In the genomic region with DNA sequence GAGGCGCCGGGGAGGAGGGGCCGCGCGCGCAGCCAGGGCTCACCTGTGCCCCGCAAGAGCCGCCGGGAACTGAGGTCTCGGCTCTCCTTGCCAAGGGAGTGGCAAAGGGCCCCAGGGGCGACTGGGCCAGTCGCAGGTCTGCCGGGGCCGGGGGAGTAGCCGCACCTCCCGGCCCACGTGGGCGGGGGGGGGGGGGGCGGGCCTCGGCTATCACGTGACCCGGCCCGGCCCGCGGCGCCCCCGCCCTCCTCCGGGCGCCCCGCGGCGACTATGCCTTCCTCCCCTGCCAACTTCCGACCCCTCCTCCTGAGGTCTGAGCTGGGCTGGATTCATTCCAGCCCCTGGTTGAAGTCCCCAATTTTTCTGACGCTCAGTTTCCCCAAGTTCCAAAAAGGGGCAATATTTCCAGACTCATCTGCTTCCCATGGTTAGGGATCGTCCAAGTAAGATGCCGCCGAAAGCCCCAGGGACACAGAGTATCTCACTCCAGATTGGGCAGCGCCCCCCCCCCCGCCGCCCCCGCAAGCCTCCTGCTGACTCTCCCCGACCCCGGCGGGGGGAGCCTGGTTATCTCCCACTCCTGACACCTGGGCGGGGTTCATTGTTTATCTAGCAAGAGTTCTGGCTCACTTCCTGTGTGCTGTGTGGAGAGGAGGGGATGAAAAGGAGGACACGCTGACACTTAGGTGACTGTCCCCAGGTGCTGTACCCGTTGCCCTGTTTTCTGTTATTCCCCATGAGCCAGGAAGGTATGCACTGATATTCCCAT, we compare ENCODE assay signal across 8 cellular contexts. TPM values are rescaled to one million over a fixed set of nuclear protein-coding genes. Genes with fewer than 3 reads are reported as not detected.
DNase-seq lines count a peak whose midpoint lies in the region; ATAC-seq and FAIRE-seq lines count a peak whose summit lies in the region.

A gene with protein sequence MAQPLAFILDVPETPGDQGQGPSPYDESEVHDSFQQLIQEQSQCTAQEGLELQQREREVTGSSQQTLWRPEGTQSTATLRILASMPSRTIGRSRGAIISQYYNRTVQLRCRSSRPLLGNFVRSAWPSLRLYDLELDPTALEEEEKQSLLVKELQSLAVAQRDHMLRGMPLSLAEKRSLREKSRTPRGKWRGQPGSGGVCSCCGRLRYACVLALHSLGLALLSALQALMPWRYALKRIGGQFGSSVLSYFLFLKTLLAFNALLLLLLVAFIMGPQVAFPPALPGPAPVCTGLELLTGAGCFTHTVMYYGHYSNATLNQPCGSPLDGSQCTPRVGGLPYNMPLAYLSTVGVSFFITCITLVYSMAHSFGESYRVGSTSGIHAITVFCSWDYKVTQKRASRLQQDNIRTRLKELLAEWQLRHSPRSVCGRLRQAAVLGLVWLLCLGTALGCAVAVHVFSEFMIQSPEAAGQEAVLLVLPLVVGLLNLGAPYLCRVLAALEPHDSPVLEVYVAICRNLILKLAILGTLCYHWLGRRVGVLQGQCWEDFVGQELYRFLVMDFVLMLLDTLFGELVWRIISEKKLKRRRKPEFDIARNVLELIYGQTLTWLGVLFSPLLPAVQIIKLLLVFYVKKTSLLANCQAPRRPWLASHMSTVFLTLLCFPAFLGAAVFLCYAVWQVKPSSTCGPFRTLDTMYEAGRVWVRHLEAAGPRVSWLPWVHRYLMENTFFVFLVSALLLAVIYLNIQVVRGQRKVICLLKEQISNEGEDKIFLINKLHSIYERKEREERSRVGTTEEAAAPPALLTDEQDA (minus strand): TSS at position 140 of the 769 bp plus-strand sequence. CDS start 1,923 bp downstream, outside the sequence.

- no peaks in the 10 kb centered on the region for H3K9me3 Mint-ChIP-seq in activated CD4-positive, alpha-beta T cell treated with anti-CD3 and anti-CD28 coated beads, Interleukin-2, amount 10 ng/mL, durations not matched to agents 7 days and 5 days
- H3K9me3 Mint-ChIP-seq in stimulated activated naive B cell treated with anti-CD40 and anti-IgM and Interleukin-4, amounts not matched to agents 10 μg/mL and 1 μg/mL and 100 μg/mL, for 72 hours, result no peaks in the 10 kb centered on the region

- H3K36me3 Mint-ChIP-seq in activated CD4-positive, alpha-beta T cell treated with anti-CD3 and anti-CD28 coated beads, Interleukin-2, amount 10 ng/mL, durations not matched to agents 7 days and 5 days (ENCODE audit: low read depth), result peaks cover 46% of the 10 kb centered on the region
- H3K36me3 Mint-ChIP-seq in stimulated activated naive B cell treated with anti-CD40 and anti-IgM and Interleukin-4, amounts not matched to agents 10 μg/mL and 1 μg/mL and 100 μg/mL, for 72 hours, result peaks cover 63 to 81% of the 10 kb centered on the region in 2 donors

- POLR2A ChIA-PET in activated CD4-positive, alpha-beta T cell treated with anti-CD3 and anti-CD28 coated beads, Interleukin-2, amount 10 ng/mL, durations not matched to agents 7 days and 5 days (lab: Charles Lee), result no interaction called here

- H3K4me3 Mint-ChIP-seq in activated CD4-positive, alpha-beta T cell treated with anti-CD3 and anti-CD28 coated beads, Interleukin-2, amount 10 ng/mL, durations not matched to agents 7 days and 5 days, result peak within 1 kb of the TSS; percentile 88
- H3K4me3 Mint-ChIP-seq in stimulated activated naive B cell treated with anti-CD40 and anti-IgM and Interleukin-4, amounts not matched to agents 10 μg/mL and 1 μg/mL and 100 μg/mL, for 72 hours, result peak within 1 kb of the TSS; percentile 96 to 97

- peak; percentile 22 to 25 for ATAC-seq in stimulated activated naive B cell treated with anti-CD40 and anti-IgM and Interleukin-4, amounts not matched to agents 10 μg/mL and 1 μg/mL and 100 μg/mL, for 72 hours (replicated peaks)

- peak; percentile 92 for FAIRE-seq in GM19239 (lab: Jason Lieb, UNC)

- peaks cover 43% of the 10 kb centered on the region for H3K4me1 Mint-ChIP-seq in activated CD4-positive, alpha-beta T cell treated with anti-CD3 and anti-CD28 coated beads, Interleukin-2, amount 10 ng/mL, durations not matched to agents 7 days and 5 days
- H3K4me1 Mint-ChIP-seq in stimulated activated naive B cell treated with anti-CD40 and anti-IgM and Interleukin-4, amounts not matched to agents 10 μg/mL and 1 μg/mL and 100 μg/mL, for 72 hours, result peaks cover 65 to 86% of the 10 kb centered on the region in 2 donors

- CTCF ChIA-PET in activated CD4-positive, alpha-beta T cell treated with anti-CD3 and anti-CD28 coated beads, Interleukin-2, amount 10 ng/mL, durations not matched to agents 7 days and 5 days (lab: Charles Lee), result interaction anchor here (1.2 to 15.8 kb wide), 5 partner anchors 8 to 58 kb away, joined by 3 to 118 read pairs (median 6); a partner anchor contains a TSS

- DNase-seq in AG20443 (ENCODE audit: low spot score) (peak; percentile 73), GM19239 (ENCODE audit: insufficient read length, low spot score) (no peak), NCI-H345 treated with DMSO at 0.1 percent for 48 hours (lab: John Stamatoyannopoulos, UW; ENCODE audit: unreplicated experiment) (peak; percentile 59), lung microvascular endothelial cell (ENCODE audit: low read depth in 2 of 2) (peak in 1 of 2 donors; percentile 39), NCI-H128 (lab: John Stamatoyannopoulos, UW; ENCODE audit: unreplicated experiment) (no peak)
- DNase-seq in activated CD4-positive, alpha-beta T cell treated with anti-CD3 and anti-CD28 coated beads, Interleukin-2, amount 10 ng/mL, durations not matched to agents 7 days and 5 days, result peak; percentile 82
- peak; percentile 73 for DNase-seq in effector CD4-positive, alpha-beta T cell
- peak; percentile 79 for DNase-seq in stimulated activated naive B cell treated with anti-CD40 and anti-IgM and Interleukin-4, amounts not matched to agents 10 μg/mL and 1 μg/mL and 100 μg/mL, for 72 hours

- H3K27ac Mint-ChIP-seq in activated CD4-positive, alpha-beta T cell treated with anti-CD3 and anti-CD28 coated beads, Interleukin-2, amount 10 ng/mL, durations not matched to agents 7 days and 5 days, result peak within 1 kb of the TSS; percentile 99
- H3K27ac Mint-ChIP-seq in stimulated activated naive B cell treated with anti-CD40 and anti-IgM and Interleukin-4, amounts not matched to agents 10 μg/mL and 1 μg/mL and 100 μg/mL, for 72 hours, result peak within 1 kb of the TSS; percentile 98

- H3K27me3 Mint-ChIP-seq in activated CD4-positive, alpha-beta T cell treated with anti-CD3 and anti-CD28 coated beads, Interleukin-2, amount 10 ng/mL, durations not matched to agents 7 days and 5 days, result no peaks in the 10 kb centered on the region
- no peaks in the 10 kb centered on the region for H3K27me3 Mint-ChIP-seq in stimulated activated naive B cell treated with anti-CD40 and anti-IgM and Interleukin-4, amounts not matched to agents 10 μg/mL and 1 μg/mL and 100 μg/mL, for 72 hours

RNA-seq across cellular contexts. Expression of the gene that starts here (rescaled TPM):
- total RNA-seq in activated CD4-positive, alpha-beta T cell treated with anti-CD3 and anti-CD28 coated beads, Interleukin-2, amount 10 ng/mL, durations not matched to agents 7 days and 5 days, result 100 to 1,000 TPM; 414 to 438 TPM
- 20.9 and 31.9 TPM in 2 replicates for total RNA-seq in lung microvascular endothelial cell

Comparison
In these comparisons a context has a peak if more than half of its experiments do, and no peak if none do; other contexts are left out.
1. RNA of the gene that starts here (total RNA-seq): 414 to 438 TPM in activated CD4-positive, alpha-beta T cell treated with anti-CD3 and anti-CD28 coated beads, Interleukin-2, amount 10 ng/mL, durations not matched to agents 7 days and 5 days; 20.9 to 31.9 TPM in lung microvascular endothelial cell; every median in the first group is over 10 times any median in the second.
2. DNase-seq: peak in AG20443 (single experiment), NCI-H345 treated with DMSO at 0.1 percent for 48 hours (single experiment), activated CD4-positive, alpha-beta T cell treated with anti-CD3 and anti-CD28 coated beads, Interleukin-2, amount 10 ng/mL, durations not matched to agents 7 days and 5 days (single experiment), effector CD4-positive, alpha-beta T cell (single experiment) and stimulated activated naive B cell treated with anti-CD40 and anti-IgM and Interleukin-4, amounts not matched to agents 10 μg/mL and 1 μg/mL and 100 μg/mL, for 72 hours (single experiment); none in GM19239 (single experiment) and NCI-H128 (single experiment).